In the genomic region with DNA sequence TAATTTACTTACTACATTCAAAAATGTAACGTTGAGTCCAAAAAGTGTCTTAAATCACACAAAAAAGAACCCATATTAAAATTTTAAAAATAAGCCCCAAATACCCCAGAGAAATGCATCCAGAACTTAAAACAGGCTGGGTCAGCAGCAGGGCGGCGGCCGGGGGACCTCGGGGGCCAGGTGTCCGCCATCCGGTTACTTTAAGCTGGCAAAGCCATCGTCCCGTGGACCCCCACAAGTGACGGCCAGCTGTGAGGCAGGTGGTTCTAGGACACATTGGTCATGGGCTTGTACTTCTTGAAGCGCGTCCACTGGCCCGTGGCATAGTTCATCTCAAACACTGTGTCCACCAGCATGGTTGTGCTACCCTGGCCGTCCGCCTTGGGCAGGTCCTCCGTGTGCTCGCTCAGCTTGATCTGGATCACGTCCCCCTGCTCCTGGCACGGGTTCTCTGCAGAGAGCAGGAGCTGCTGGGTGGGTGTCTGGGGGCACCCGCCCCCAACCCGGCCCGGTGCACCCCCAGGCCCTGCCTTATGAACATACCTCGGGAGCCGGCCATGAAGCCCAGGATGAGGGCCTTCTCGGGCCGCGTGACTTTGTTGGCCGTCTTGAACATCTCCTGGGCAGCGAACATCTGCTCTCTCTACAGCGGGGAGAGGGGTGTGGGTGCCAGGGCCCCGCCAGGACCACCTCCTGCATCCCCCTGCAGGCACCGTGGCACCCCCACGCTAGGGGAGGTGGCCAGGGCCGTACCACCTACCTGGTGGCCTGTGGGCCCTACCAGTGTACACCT, we compare ENCODE assay signal across 1 cellular context.
TF ChIP-seq lines count a peak whose summit lies in the region.

No MANE protein-coding gene starts in this region.

TF ChIP-seq in H1, 55 proteins besides CTCF, POLR2A, EP300 and RAD21:
- TF ChIP-seq, protein P1, sequence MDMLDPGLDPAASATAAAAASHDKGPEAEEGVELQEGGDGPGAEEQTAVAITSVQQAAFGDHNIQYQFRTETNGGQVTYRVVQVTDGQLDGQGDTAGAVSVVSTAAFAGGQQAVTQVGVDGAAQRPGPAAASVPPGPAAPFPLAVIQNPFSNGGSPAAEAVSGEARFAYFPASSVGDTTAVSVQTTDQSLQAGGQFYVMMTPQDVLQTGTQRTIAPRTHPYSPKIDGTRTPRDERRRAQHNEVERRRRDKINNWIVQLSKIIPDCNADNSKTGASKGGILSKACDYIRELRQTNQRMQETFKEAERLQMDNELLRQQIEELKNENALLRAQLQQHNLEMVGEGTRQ (IDR thresholded peaks at IDR 0.05; ENCODE audit: low read length) = no peak
- TF ChIP-seq SIN3A (conservative IDR thresholded peaks at IDR 0.05 in 1 of 2, IDR thresholded peaks at IDR 0.05 in 1 of 2; ENCODE audit: low read depth in 1 of 2, low read length in 2 of 2) (no peak), SP4 (IDR thresholded peaks at IDR 0.05; ENCODE audit: low read length) (no peak), CEBPB (IDR thresholded peaks at IDR 0.05; ENCODE audit: low read depth, low read length) (no peak), RFX5 (IDR thresholded peaks at IDR 0.05; ENCODE audit: borderline replicate concordance, low read depth, low read length) (no peak), EZH2 (IDR thresholded peaks at IDR 0.05; ENCODE audit: low read depth, low read length, severe bottlenecking) (no peak), SP2 (IDR thresholded peaks at IDR 0.05; ENCODE audit: low read length) (no peak), CHD2 (IDR thresholded peaks at IDR 0.05; ENCODE audit: low read length) (no peak), PHF8 (conservative IDR thresholded peaks at IDR 0.05; ENCODE audit: low read depth, low read length) (no peak), CTBP2 (IDR thresholded peaks at IDR 0.05; ENCODE audit: borderline replicate concordance, insufficient read depth, insufficient read length, low read length) (no peak), SRF (IDR thresholded peaks at IDR 0.05; ENCODE audit: low read depth, low read length) (no peak), CBX8 (IDR thresholded peaks at IDR 0.05; ENCODE audit: borderline replicate concordance, low read depth, low read length) (no peak), EGR1 (IDR thresholded peaks at IDR 0.05; ENCODE audit: borderline replicate concordance, low read depth, low read length) (no peak), HDAC2 (IDR thresholded peaks at IDR 0.05; ENCODE audit: borderline replicate concordance in 1 of 2, low read depth in 2 of 2, low read length in 2 of 2) (no peak), HDAC6 (IDR thresholded peaks at IDR 0.05; ENCODE audit: low read depth, low read length) (no peak)
- TF ChIP-seq, protein P2, sequence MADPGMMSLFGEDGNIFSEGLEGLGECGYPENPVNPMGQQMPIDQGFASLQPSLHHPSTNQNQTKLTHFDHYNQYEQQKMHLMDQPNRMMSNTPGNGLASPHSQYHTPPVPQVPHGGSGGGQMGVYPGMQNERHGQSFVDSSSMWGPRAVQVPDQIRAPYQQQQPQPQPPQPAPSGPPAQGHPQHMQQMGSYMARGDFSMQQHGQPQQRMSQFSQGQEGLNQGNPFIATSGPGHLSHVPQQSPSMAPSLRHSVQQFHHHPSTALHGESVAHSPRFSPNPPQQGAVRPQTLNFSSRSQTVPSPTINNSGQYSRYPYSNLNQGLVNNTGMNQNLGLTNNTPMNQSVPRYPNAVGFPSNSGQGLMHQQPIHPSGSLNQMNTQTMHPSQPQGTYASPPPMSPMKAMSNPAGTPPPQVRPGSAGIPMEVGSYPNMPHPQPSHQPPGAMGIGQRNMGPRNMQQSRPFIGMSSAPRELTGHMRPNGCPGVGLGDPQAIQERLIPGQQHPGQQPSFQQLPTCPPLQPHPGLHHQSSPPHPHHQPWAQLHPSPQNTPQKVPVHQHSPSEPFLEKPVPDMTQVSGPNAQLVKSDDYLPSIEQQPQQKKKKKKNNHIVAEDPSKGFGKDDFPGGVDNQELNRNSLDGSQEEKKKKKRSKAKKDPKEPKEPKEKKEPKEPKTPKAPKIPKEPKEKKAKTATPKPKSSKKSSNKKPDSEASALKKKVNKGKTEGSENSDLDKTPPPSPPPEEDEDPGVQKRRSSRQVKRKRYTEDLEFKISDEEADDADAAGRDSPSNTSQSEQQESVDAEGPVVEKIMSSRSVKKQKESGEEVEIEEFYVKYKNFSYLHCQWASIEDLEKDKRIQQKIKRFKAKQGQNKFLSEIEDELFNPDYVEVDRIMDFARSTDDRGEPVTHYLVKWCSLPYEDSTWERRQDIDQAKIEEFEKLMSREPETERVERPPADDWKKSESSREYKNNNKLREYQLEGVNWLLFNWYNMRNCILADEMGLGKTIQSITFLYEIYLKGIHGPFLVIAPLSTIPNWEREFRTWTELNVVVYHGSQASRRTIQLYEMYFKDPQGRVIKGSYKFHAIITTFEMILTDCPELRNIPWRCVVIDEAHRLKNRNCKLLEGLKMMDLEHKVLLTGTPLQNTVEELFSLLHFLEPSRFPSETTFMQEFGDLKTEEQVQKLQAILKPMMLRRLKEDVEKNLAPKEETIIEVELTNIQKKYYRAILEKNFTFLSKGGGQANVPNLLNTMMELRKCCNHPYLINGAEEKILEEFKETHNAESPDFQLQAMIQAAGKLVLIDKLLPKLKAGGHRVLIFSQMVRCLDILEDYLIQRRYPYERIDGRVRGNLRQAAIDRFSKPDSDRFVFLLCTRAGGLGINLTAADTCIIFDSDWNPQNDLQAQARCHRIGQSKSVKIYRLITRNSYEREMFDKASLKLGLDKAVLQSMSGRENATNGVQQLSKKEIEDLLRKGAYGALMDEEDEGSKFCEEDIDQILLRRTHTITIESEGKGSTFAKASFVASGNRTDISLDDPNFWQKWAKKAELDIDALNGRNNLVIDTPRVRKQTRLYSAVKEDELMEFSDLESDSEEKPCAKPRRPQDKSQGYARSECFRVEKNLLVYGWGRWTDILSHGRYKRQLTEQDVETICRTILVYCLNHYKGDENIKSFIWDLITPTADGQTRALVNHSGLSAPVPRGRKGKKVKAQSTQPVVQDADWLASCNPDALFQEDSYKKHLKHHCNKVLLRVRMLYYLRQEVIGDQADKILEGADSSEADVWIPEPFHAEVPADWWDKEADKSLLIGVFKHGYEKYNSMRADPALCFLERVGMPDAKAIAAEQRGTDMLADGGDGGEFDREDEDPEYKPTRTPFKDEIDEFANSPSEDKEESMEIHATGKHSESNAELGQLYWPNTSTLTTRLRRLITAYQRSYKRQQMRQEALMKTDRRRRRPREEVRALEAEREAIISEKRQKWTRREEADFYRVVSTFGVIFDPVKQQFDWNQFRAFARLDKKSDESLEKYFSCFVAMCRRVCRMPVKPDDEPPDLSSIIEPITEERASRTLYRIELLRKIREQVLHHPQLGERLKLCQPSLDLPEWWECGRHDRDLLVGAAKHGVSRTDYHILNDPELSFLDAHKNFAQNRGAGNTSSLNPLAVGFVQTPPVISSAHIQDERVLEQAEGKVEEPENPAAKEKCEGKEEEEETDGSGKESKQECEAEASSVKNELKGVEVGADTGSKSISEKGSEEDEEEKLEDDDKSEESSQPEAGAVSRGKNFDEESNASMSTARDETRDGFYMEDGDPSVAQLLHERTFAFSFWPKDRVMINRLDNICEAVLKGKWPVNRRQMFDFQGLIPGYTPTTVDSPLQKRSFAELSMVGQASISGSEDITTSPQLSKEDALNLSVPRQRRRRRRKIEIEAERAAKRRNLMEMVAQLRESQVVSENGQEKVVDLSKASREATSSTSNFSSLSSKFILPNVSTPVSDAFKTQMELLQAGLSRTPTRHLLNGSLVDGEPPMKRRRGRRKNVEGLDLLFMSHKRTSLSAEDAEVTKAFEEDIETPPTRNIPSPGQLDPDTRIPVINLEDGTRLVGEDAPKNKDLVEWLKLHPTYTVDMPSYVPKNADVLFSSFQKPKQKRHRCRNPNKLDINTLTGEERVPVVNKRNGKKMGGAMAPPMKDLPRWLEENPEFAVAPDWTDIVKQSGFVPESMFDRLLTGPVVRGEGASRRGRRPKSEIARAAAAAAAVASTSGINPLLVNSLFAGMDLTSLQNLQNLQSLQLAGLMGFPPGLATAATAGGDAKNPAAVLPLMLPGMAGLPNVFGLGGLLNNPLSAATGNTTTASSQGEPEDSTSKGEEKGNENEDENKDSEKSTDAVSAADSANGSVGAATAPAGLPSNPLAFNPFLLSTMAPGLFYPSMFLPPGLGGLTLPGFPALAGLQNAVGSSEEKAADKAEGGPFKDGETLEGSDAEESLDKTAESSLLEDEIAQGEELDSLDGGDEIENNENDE (IDR thresholded peaks at IDR 0.05; ENCODE audit: insufficient replicate concordance, low read length) = no peak
TF ChIP-seq in H1: peak in this region for 0.
